In genomic region chr13:30898721-30899188, GRCh38 we compare ENCODE assay signal across 9 cellular contexts. TPM values are rescaled to one million over a fixed set of nuclear protein-coding genes. Genes with fewer than 3 reads are reported as not detected.
DNase-seq lines count a peak whose midpoint lies in the region; ATAC-seq and TF ChIP-seq lines count a peak whose summit lies in the region.
"Had no signal": no experiment of that assay in that cellular context is flagged by ENCODE, and none has a peak within 500 bp of the region (broad histone marks: within the 10 kb centered on the region; RNA-seq: fewer than 3 reads in every experiment).

No MANE protein-coding gene starts in this region.

- ATAC-seq in gastroesophageal sphincter: peak; percentile 80
- peak; percentile 92 for ATAC-seq in sciatic nerve
- no peak for ATAC-seq in HG02870 (IDR thresholded peaks at IDR 0.05; ENCODE audit: unreplicated experiment)
- no peak for ATAC-seq in GM21515 (IDR thresholded peaks at IDR 0.05; ENCODE audit: unreplicated experiment)
- no peak for ATAC-seq in GM18511 (IDR thresholded peaks at IDR 0.05; ENCODE audit: unreplicated experiment)

- no peaks in the 10 kb centered on the region for H3K36me3 ChIP-seq in gastroesophageal sphincter

- TF ChIP-seq EP300 in gastroesophageal sphincter (IDR thresholded peaks at IDR 0.05): no peak

- peak; percentile 92 for DNase-seq in GM04503 (ENCODE audit: low read depth)
- DNase-seq in UCSD-AML1 (lab: John Stamatoyannopoulos, UW; ENCODE audit: unreplicated experiment): peak; percentile 27
- no peak for DNase-seq in sciatic nerve (ENCODE audit: low spot score)
- DNase-seq in T1000 (lab: John Stamatoyannopoulos, UW): no peak

- intact Hi-C loops in sciatic nerve (cut with DNase I): no loop called here

- H3K27ac ChIP-seq in gastroesophageal sphincter: peak overlapping the region; percentile 34 to 71 (median 59)

- no peak for TF ChIP-seq CTCF in gastroesophageal sphincter (IDR thresholded peaks at IDR 0.05)

- WGBS in gastroesophageal sphincter (ENCODE audit: low coverage in 1 of 2), 2 donors: 24 to 47% methylated on average over 3 to 6 of the region's 7 CpGs

- no peak overlapping the region for H3K4me3 ChIP-seq in gastroesophageal sphincter

- TF ChIP-seq POLR2A in gastroesophageal sphincter (IDR thresholded peaks at IDR 0.05): no peak

- H3K4me1 ChIP-seq in gastroesophageal sphincter: peaks cover 0 to 28% (median 17%) of the 10 kb centered on the region in 3 donors

- H3K27me3 ChIP-seq in gastroesophageal sphincter: no peaks in the 10 kb centered on the region

- H3K9me3 ChIP-seq in gastroesophageal sphincter: no peaks in the 10 kb centered on the region

RNA-seq across cellular contexts. Expression of gene MEDAG, which starts 7.3 kb away (rescaled TPM):
- total RNA-seq in gastroesophageal sphincter (100 to 1,000 TPM in 1 of 4 donors, 10 to 100 TPM in 3; 16.8 to 189 (median 38.4) TPM), sciatic nerve (73.2 TPM)
- total RNA-seq: SK-MEL-5 had no signal

RNA-seq across cellular contexts. Expression of gene TEX26, which starts 33.7 kb away (rescaled TPM):
- total RNA-seq in gastroesophageal sphincter (1 to 10 TPM in 1 of 4 donors, under 1 TPM in 1, not detected in 2; 0.27 to 1.7 TPM), sciatic nerve (0.31 TPM)
- total RNA-seq: SK-MEL-5 had no signal

Comparison
In these comparisons a context has a peak if more than half of its experiments do, and no peak if none do; other contexts are left out.
1. DNase-seq: peak in GM04503 (single experiment) and UCSD-AML1 (single experiment); none in sciatic nerve (single experiment) and T1000 (single experiment).
2. ATAC-seq: peak in gastroesophageal sphincter (single experiment) and sciatic nerve (single experiment); none in HG02870 (single experiment), GM21515 (single experiment) and GM18511 (single experiment).